19 cellular contexts compared by ENCODE assay signal in the genomic region with DNA sequence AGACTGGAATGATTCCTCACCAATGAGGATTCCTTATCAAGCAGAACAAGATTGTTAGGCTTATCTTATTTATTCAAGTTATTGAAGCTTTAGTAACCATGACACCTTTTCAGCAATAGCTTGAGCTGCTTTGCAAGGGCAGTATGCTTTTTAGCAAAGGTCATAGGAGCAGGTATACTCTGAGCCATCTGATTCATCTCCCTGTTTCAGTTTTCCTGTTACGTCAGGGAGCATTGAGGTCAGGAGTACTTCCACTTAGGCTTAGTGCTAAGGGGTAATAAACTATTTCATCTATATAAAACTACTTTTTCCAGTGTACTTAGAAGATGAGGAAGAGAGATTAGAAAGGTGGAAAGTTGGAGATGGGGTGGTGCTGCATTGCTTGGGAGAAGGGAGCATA. TPM values are rescaled to one million over a fixed set of nuclear protein-coding genes. Genes with fewer than 3 reads are reported as not detected.
DNase-seq lines count a peak whose midpoint lies in the region; ATAC-seq and TF ChIP-seq lines count a peak whose summit lies in the region.
"Had no signal": no experiment of that assay in that cellular context is flagged by ENCODE, and none has a peak within 500 bp of the region (broad histone marks: within the 10 kb centered on the region; RNA-seq: fewer than 3 reads in every experiment).

No MANE protein-coding gene starts in this region.

- H3K27me3 ChIP-seq in CD4-positive, CD25-positive, alpha-beta regulatory T cell (ENCODE audit: control insufficient read depth, insufficient read depth, low read length), result no peaks in the 10 kb centered on the region
- H3K27me3 ChIP-seq in Caco-2 (replicated peaks; ENCODE audit: control insufficient read depth, insufficient read depth, low read length) (no peaks in the 10 kb centered on the region), left lung (no peaks in the 10 kb centered on the region)
- H3K27me3 ChIP-seq: foreskin keratinocyte, heart right ventricle, right lobe of liver had no signal

- ATAC-seq in CD4-positive, CD25-positive, alpha-beta regulatory T cell (ENCODE audit: low read depth in 2 of 2), result no peak
- peak; percentile 72 for ATAC-seq in activated naive CD8-positive, alpha-beta T cell treated with anti-CD3 and anti-CD28 coated beads, Interleukin-2, amount 50 U/mL, for 24 hours
- ATAC-seq in left lung (peak; percentile 40), GM19328 (IDR thresholded peaks at IDR 0.05; ENCODE audit: unreplicated experiment) (no peak)
- ATAC-seq: foreskin keratinocyte had no signal

- POLR2A ChIA-PET in Caco-2 (lab: Charles Lee), result interaction anchor here (0.5 to 1.2 kb wide), 3 partner anchors 11 to 93 kb away, joined by 3 to 5 read pairs (median 4); a partner anchor contains a TSS

- H3K4me3 Mint-ChIP-seq in CD4-positive, CD25-positive, alpha-beta regulatory T cell, result peak overlapping the region in 3 of 4 donors; percentile 15 to 61 (median 41)
- H3K4me3 Mint-ChIP-seq in Caco-2 (ENCODE audit: unreplicated experiment), result no peak overlapping the region
- H3K4me3 Mint-ChIP-seq in activated naive CD8-positive, alpha-beta T cell treated with anti-CD3 and anti-CD28 coated beads, Interleukin-2, amount 50 U/mL, for 24 hours, result no peak overlapping the region
- H3K4me3 Mint-ChIP-seq: activated CD4-positive, alpha-beta memory T cell treated with anti-CD3 and anti-CD28 coated beads, Interleukin-2, amount 10 ng/mL, durations not matched to agents 7 days and 5 days had no signal

- peak overlapping the region; percentile 15 for H3K4me3 ChIP-seq in CD4-positive, CD25-positive, alpha-beta regulatory T cell (ENCODE audit: low read depth, low read length)
- H3K4me3 ChIP-seq in Caco-2 (ENCODE audit: low read depth, low read length) (no peak overlapping the region), left lung (no peak overlapping the region)
- H3K4me3 ChIP-seq: heart right ventricle, left ventricle myocardium inferior, right lobe of liver had no signal

- no peak for TF ChIP-seq CTCF in Caco-2 (IDR thresholded peaks at IDR 0.05; ENCODE audit: insufficient read depth in 1 of 2, low read depth in 1 of 2, low read length in 1 of 2, severe bottlenecking in 1 of 2, unreplicated experiment in 1 of 2)
- no peak for TF ChIP-seq CTCF in left lung (IDR thresholded peaks at IDR 0.05)

- no peaks in the 10 kb centered on the region for H3K9me3 Mint-ChIP-seq in CD4-positive, CD25-positive, alpha-beta regulatory T cell
- H3K9me3 Mint-ChIP-seq in Caco-2 (ENCODE audit: unreplicated experiment), result no peaks in the 10 kb centered on the region
- H3K9me3 Mint-ChIP-seq in activated naive CD8-positive, alpha-beta T cell treated with anti-CD3 and anti-CD28 coated beads, Interleukin-2, amount 50 U/mL, for 24 hours, result no peaks in the 10 kb centered on the region
- H3K9me3 Mint-ChIP-seq: activated CD4-positive, alpha-beta memory T cell treated with anti-CD3 and anti-CD28 coated beads, Interleukin-2, amount 10 ng/mL, durations not matched to agents 7 days and 5 days had no signal

- peaks cover 53% of the 10 kb centered on the region for H3K4me1 ChIP-seq in CD4-positive, CD25-positive, alpha-beta regulatory T cell (ENCODE audit: control insufficient read depth, insufficient read depth, low read length, poor library complexity, severe bottlenecking)
- H3K4me1 ChIP-seq in Caco-2 (no peaks in the 10 kb centered on the region), left lung (peaks cover 17 to 54% of the 10 kb centered on the region in 2 donors)

- no peaks in the 10 kb centered on the region for H3K9me3 ChIP-seq in CD4-positive, CD25-positive, alpha-beta regulatory T cell (ENCODE audit: control insufficient read depth in 2 of 2, low read length in 2 of 2)
- H3K9me3 ChIP-seq in Caco-2 (no peaks in the 10 kb centered on the region), left lung (no peaks in the 10 kb centered on the region)
- H3K9me3 ChIP-seq: heart right ventricle, left ventricle myocardium inferior, right lobe of liver had no signal

- no TSS peak for BruUV-seq in Caco-2 (replicated peaks; lab: Mats Ljungman, UMichigan)

- CTCF ChIA-PET in Caco-2 (lab: Charles Lee), result no interaction called here

- intact Hi-C loops in Caco-2 (cut with micrococcal nuclease; ENCODE audit: unreplicated experiment) (no loop called here), left lung (cut with DNase I) (no loop called here)

- no peaks in the 10 kb centered on the region for H3K27me3 Mint-ChIP-seq in CD4-positive, CD25-positive, alpha-beta regulatory T cell
- H3K27me3 Mint-ChIP-seq in Caco-2 (ENCODE audit: insufficient read depth, unreplicated experiment), result no peaks in the 10 kb centered on the region
- H3K27me3 Mint-ChIP-seq in activated naive CD8-positive, alpha-beta T cell treated with anti-CD3 and anti-CD28 coated beads, Interleukin-2, amount 50 U/mL, for 24 hours, result no peaks in the 10 kb centered on the region
- H3K27me3 Mint-ChIP-seq: activated CD4-positive, alpha-beta memory T cell treated with anti-CD3 and anti-CD28 coated beads, Interleukin-2, amount 10 ng/mL, durations not matched to agents 7 days and 5 days had no signal

- H3K27ac Mint-ChIP-seq in CD4-positive, CD25-positive, alpha-beta regulatory T cell, result peak overlapping the region in 1 of 3 donors; percentile 83
- H3K27ac Mint-ChIP-seq in Caco-2 (ENCODE audit: unreplicated experiment), result peak overlapping the region; percentile 30
- no peak overlapping the region for H3K27ac Mint-ChIP-seq in activated naive CD8-positive, alpha-beta T cell treated with anti-CD3 and anti-CD28 coated beads, Interleukin-2, amount 50 U/mL, for 24 hours
- H3K27ac Mint-ChIP-seq: activated CD4-positive, alpha-beta memory T cell treated with anti-CD3 and anti-CD28 coated beads, Interleukin-2, amount 10 ng/mL, durations not matched to agents 7 days and 5 days had no signal

- H3K27ac ChIP-seq in CD4-positive, CD25-positive, alpha-beta regulatory T cell (ENCODE audit: insufficient read depth, low read length, poor library complexity, severe bottlenecking), result no peak overlapping the region
- no peak overlapping the region for H3K27ac ChIP-seq in left lung
- H3K27ac ChIP-seq: foreskin keratinocyte, heart right ventricle, left ventricle myocardium inferior, right lobe of liver had no signal

- no peak for DNase-seq in CD4-positive, CD25-positive, alpha-beta regulatory T cell
- DNase-seq in Caco-2 (peak in 1 of 2 experiments; percentile 32), left lung (no peak), C1 segment of cervical spinal cord (lab: John Stamatoyannopoulos, UW) (no peak), NCI-H526 (lab: John Stamatoyannopoulos, UW) (no peak), NCI-H510A treated with DMSO at 0.1 percent for 48 hours (lab: John Stamatoyannopoulos, UW) (no peak)
- no peak for DNase-seq in activated naive CD8-positive, alpha-beta T cell treated with anti-CD3 and anti-CD28 coated beads, Interleukin-2, amount 50 U/mL, for 24 hours
- DNase-seq: activated CD4-positive, alpha-beta memory T cell treated with anti-CD3 and anti-CD28 coated beads, Interleukin-2, amount 10 ng/mL, durations not matched to agents 7 days and 5 days; activated naive CD4-positive, alpha-beta T cell treated with Interleukin-2 at 50 U/mL for 16 hours; DMS53; erythroblast; foreskin keratinocyte; heart right ventricle; left ventricle myocardium inferior; NCI-H1417; NCI-H2081; NCI-H345; right lobe of liver had no signal

- peaks cover 77% of the 10 kb centered on the region for H3K36me3 ChIP-seq in CD4-positive, CD25-positive, alpha-beta regulatory T cell (ENCODE audit: control insufficient read depth, insufficient read depth, low read length)
- H3K36me3 ChIP-seq in Caco-2 (ENCODE audit: control insufficient read depth, insufficient read depth, low read length) (peaks cover 6% of the 10 kb centered on the region; the same call in 1 of the 2 replicates), left lung (peaks cover 2 to 89% of the 10 kb centered on the region in 2 donors)

- peaks cover 31% of the 10 kb centered on the region for H3K36me3 Mint-ChIP-seq in CD4-positive, CD25-positive, alpha-beta regulatory T cell
- H3K36me3 Mint-ChIP-seq in Caco-2 (ENCODE audit: insufficient read depth, unreplicated experiment), result peaks cover 96% of the 10 kb centered on the region
- peaks cover 64% of the 10 kb centered on the region for H3K36me3 Mint-ChIP-seq in activated naive CD8-positive, alpha-beta T cell treated with anti-CD3 and anti-CD28 coated beads, Interleukin-2, amount 50 U/mL, for 24 hours (ENCODE audit: low read depth)

- peaks cover 31 to 75% (median 58%) of the 10 kb centered on the region in 4 donors for H3K4me1 Mint-ChIP-seq in CD4-positive, CD25-positive, alpha-beta regulatory T cell
- peaks cover 7% of the 10 kb centered on the region for H3K4me1 Mint-ChIP-seq in Caco-2 (ENCODE audit: low read depth, unreplicated experiment)
- peaks cover 59% of the 10 kb centered on the region for H3K4me1 Mint-ChIP-seq in activated naive CD8-positive, alpha-beta T cell treated with anti-CD3 and anti-CD28 coated beads, Interleukin-2, amount 50 U/mL, for 24 hours

RNA-seq across cellular contexts. Expression of a gene that starts 17.7 kb away (rescaled TPM):
- total RNA-seq in CD4-positive, CD25-positive, alpha-beta regulatory T cell, result 4.1 TPM
- polyA plus RNA-seq in CD4-positive, CD25-positive, alpha-beta regulatory T cell, result 1 to 10 TPM; 1.3 to 4.2 (median 2.8) TPM
- total RNA-seq in Caco-2 (2022), result 8.3 and 9.0 TPM in 2 replicates
- total RNA-seq in left lung, result 10 to 100 TPM; 11.5 to 14.1 TPM

RNA-seq across cellular contexts. Expression of a gene that starts 18.9 kb away (rescaled TPM):
- 161 TPM for total RNA-seq in CD4-positive, CD25-positive, alpha-beta regulatory T cell
- polyA plus RNA-seq in CD4-positive, CD25-positive, alpha-beta regulatory T cell, result 10 to 100 TPM; 19.2 to 33.3 (median 26.2) TPM
- total RNA-seq in Caco-2 (2022) (78.4 and 78.5 TPM in 2 replicates), left lung (10 to 100 TPM; 35.8 to 54.4 TPM)

Comparison
In these comparisons a context has a peak if more than half of its experiments do, and no peak if none do; other contexts are left out.
1. ATAC-seq: peak in activated naive CD8-positive, alpha-beta T cell treated with anti-CD3 and anti-CD28 coated beads, Interleukin-2, amount 50 U/mL, for 24 hours (single experiment) and left lung (single experiment); none in CD4-positive, CD25-positive, alpha-beta regulatory T cell (0 of 2) and GM19328 (single experiment).
2. H3K4me3 Mint-ChIP-seq: peak in CD4-positive, CD25-positive, alpha-beta regulatory T cell (3 of 4); none in Caco-2 (single experiment) and activated naive CD8-positive, alpha-beta T cell treated with anti-CD3 and anti-CD28 coated beads, Interleukin-2, amount 50 U/mL, for 24 hours (single experiment).